Comparison of ENCODE assay signal across 8 cellular contexts in genomic region chr6:156953478-156954146, GRCh38.
DNase-seq lines count a peak whose midpoint lies in the region; ATAC-seq and TF ChIP-seq lines count a peak whose summit lies in the region.

No MANE protein-coding gene starts in this region.

- WGBS in gastroesophageal sphincter (ENCODE audit: low coverage in 1 of 2), 2 donors = 14 to 20% methylated on average over 7 of the region's 7 CpGs
- 8 to 11% (median 10%) methylated on average over 7 of the region's 7 CpGs for WGBS in psoas muscle, 3 donors

- H3K27me3 ChIP-seq in gastroesophageal sphincter = no peaks in the 10 kb centered on the region
- H3K27me3 ChIP-seq in psoas muscle (ENCODE audit: insufficient read depth in 3 of 3, low read length in 2 of 3) = no peaks in the 10 kb centered on the region

- TF ChIP-seq EP300 in gastroesophageal sphincter (IDR thresholded peaks at IDR 0.05) = no peak

- H3K4me1 Mint-ChIP-seq in activated naive CD4-positive, alpha-beta T cell treated with anti-CD3 and anti-CD28 coated beads for 36 hours (ENCODE audit: low read depth) = peaks cover 52% of the 10 kb centered on the region

- H3K36me3 Mint-ChIP-seq in activated naive CD4-positive, alpha-beta T cell treated with anti-CD3 and anti-CD28 coated beads for 36 hours (ENCODE audit: low read depth) = no peaks in the 10 kb centered on the region

- no peaks in the 10 kb centered on the region for H3K9me3 Mint-ChIP-seq in activated naive CD4-positive, alpha-beta T cell treated with anti-CD3 and anti-CD28 coated beads for 36 hours

- intact Hi-C loops in activated naive CD4-positive, alpha-beta T cell treated with anti-CD3 and anti-CD28 coated beads for 36 hours (cut with micrococcal nuclease) = loop anchor here (10.0 kb wide), 1 partner anchor 559 kb away; no protein-coding TSS in a partner anchor
- intact Hi-C loops in psoas muscle (cut with DNase I) = loop anchor here (10.0 kb wide), 2 partner anchors 169 to 269 kb away; no protein-coding TSS in a partner anchor

- peak overlapping the region; percentile 90 for H3K27ac ChIP-seq in VCaP
- peak overlapping the region in 2 of 4 donors; percentile 21 to 29 for H3K27ac ChIP-seq in gastroesophageal sphincter
- peak overlapping the region; percentile 89 for H3K27ac ChIP-seq in psoas muscle

- CTCF ChIA-PET in activated naive CD4-positive, alpha-beta T cell treated with anti-CD3 and anti-CD28 coated beads for 36 hours (lab: Charles Lee) = interaction anchor here (0.6 to 1.1 kb wide), 3 partner anchors 9 to 152 kb away, joined by 3 to 5 read pairs (median 4); no protein-coding TSS in a partner anchor

- H3K27ac Mint-ChIP-seq in activated naive CD4-positive, alpha-beta T cell treated with anti-CD3 and anti-CD28 coated beads for 36 hours = no peak overlapping the region

- DNase-seq in activated naive CD4-positive, alpha-beta T cell treated with anti-CD3 and anti-CD28 coated beads for 36 hours = peak; percentile 61
- DNase-seq in activated naive CD4-positive, alpha-beta T cell treated with Interleukin-2 at 50 U/mL for 16 hours = no peak
- peak; percentile 23 for DNase-seq in NCI-H1048 (lab: John Stamatoyannopoulos, UW)
- DNase-seq in psoas muscle = no peak

- no peak overlapping the region for H3K4me3 ChIP-seq in gastroesophageal sphincter
- peak overlapping the region; percentile 50 for H3K4me3 ChIP-seq in psoas muscle

- H3K27me3 Mint-ChIP-seq in activated naive CD4-positive, alpha-beta T cell treated with anti-CD3 and anti-CD28 coated beads for 36 hours (ENCODE audit: low read depth) = no peaks in the 10 kb centered on the region

- no peaks in the 10 kb centered on the region for H3K36me3 ChIP-seq in gastroesophageal sphincter
- no peaks in the 10 kb centered on the region for H3K36me3 ChIP-seq in psoas muscle (ENCODE audit: insufficient read depth in 1 of 2, low read depth in 1 of 2)

- peaks cover 20 to 89% (median 21%) of the 10 kb centered on the region in 3 donors for H3K4me1 ChIP-seq in gastroesophageal sphincter
- H3K4me1 ChIP-seq in psoas muscle = peaks cover 97% of the 10 kb centered on the region

- TF ChIP-seq CTCF in VCaP (conservative IDR thresholded peaks at IDR 0.05) (peak; percentile 38), gastroesophageal sphincter (IDR thresholded peaks at IDR 0.05) (peak; percentile 11 to 59 (median 49)), psoas muscle (IDR thresholded peaks at IDR 0.05) (no peak)

- H3K9me3 ChIP-seq in gastroesophageal sphincter = no peaks in the 10 kb centered on the region
- no peaks in the 10 kb centered on the region for H3K9me3 ChIP-seq in psoas muscle

- ATAC-seq in gastroesophageal sphincter = peak; percentile 79
- peak; percentile 77 to 83 (median 80) for ATAC-seq in psoas muscle
- ATAC-seq in HG03095 (IDR thresholded peaks at IDR 0.05; ENCODE audit: unreplicated experiment) = no peak
- ATAC-seq in HG02938 (IDR thresholded peaks at IDR 0.05; ENCODE audit: unreplicated experiment) = no peak

- H3K4me3 Mint-ChIP-seq in activated naive CD4-positive, alpha-beta T cell treated with anti-CD3 and anti-CD28 coated beads for 36 hours = no peak overlapping the region

- no peak for TF ChIP-seq POLR2A in gastroesophageal sphincter (IDR thresholded peaks at IDR 0.05)

Comparison
In these comparisons a context has a peak if more than half of its experiments do, and no peak if none do; other contexts are left out.
1. DNase-seq: peak in activated naive CD4-positive, alpha-beta T cell treated with anti-CD3 and anti-CD28 coated beads for 36 hours (single experiment) and NCI-H1048 (single experiment); none in activated naive CD4-positive, alpha-beta T cell treated with Interleukin-2 at 50 U/mL for 16 hours (single experiment) and psoas muscle (0 of 2).
2. ATAC-seq: peak in gastroesophageal sphincter (single experiment) and psoas muscle (4 of 4); none in HG03095 (single experiment) and HG02938 (single experiment).